Comparison of ENCODE assay signal across 21 cellular contexts in the genomic region with DNA sequence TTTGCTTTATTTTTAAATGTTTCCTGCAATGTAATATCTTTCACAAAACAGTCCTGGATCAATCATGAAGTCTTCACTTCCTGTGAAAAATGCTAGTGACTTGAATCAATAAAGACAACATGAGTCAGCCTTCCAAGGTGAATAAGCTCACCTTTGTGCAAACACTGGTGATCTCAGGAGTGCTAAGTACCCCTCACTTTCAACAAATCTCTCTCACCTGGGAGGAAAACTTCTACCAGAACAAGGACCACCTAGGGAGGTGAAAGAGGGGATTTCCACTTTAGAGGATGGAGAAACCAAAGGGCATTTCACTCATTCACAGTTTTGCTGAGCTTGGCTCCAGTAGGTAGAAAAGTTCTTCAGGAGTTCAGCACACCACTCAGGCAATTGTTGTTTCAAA.
DNase-seq lines count a peak whose midpoint lies in the region; ATAC-seq and TF ChIP-seq lines count a peak whose summit lies in the region.
"Had no signal": no experiment of that assay in that cellular context is flagged by ENCODE, and none has a peak within 500 bp of the region (broad histone marks: within the 10 kb centered on the region; RNA-seq: fewer than 3 reads in every experiment).

No MANE protein-coding gene starts in this region.

- H4K12ac ChIP-seq in trophoblast cell (ENCODE audit: low read depth, low read length): no peak overlapping the region

- no peaks in the 10 kb centered on the region for H3K36me3 ChIP-seq in PC-3 (ENCODE audit: low read depth, low read length)
- H3K36me3 ChIP-seq in esophagus muscularis mucosa: peaks cover 6 to 32% (median 25%) of the 10 kb centered on the region in 4 donors
- H3K36me3 ChIP-seq in trophoblast cell (ENCODE audit: control insufficient read depth in 1 of 2, insufficient read depth in 2 of 2, low read length in 2 of 2): peaks cover 18 to 42% of the 10 kb centered on the region in 2 experiments
- H3K36me3 ChIP-seq in lower lobe of right lung: peaks cover 13% of the 10 kb centered on the region
- H3K36me3 ChIP-seq: adrenal gland had no signal

- H4K91ac ChIP-seq in H9 (ENCODE audit: insufficient read length, low read depth, low read length): no peak overlapping the region
- peak overlapping the region; percentile 17 for H4K91ac ChIP-seq in trophoblast cell (ENCODE audit: low read depth, low read length)

- no peak for TF ChIP-seq EP300 in esophagus muscularis mucosa (IDR thresholded peaks at IDR 0.05)

- H3K23me2 ChIP-seq in H9 (ENCODE audit: insufficient read length, low read depth, low read length, poor library complexity, severe bottlenecking): no peaks in the 10 kb centered on the region

- no peaks in the 10 kb centered on the region for H3F3A ChIP-seq in PC-3 (ENCODE audit: low read length, unreplicated experiment)

- peaks cover 8 to 36% (median 14%) of the 10 kb centered on the region in 3 experiments for H3K36me3 Mint-ChIP-seq in H9 (ENCODE audit: insufficient read depth in 1 of 3, low read depth in 3 of 3)
- H3K36me3 Mint-ChIP-seq: CD4-positive, alpha-beta memory T cell; immature natural killer cell; stimulated activated naive B cell treated with anti-CD40 and anti-IgM and Interleukin-4, amounts not matched to agents 10 μg/mL and 1 μg/mL and 100 μg/mL, for 72 hours had no signal

- no peaks in the 10 kb centered on the region for H3K9me2 ChIP-seq in PC-3 (replicated peaks; ENCODE audit: low read length)

- no peak for TF ChIP-seq POLR2A in esophagus muscularis mucosa (IDR thresholded peaks at IDR 0.05; ENCODE audit: low read depth)

- H3K4me3 Mint-ChIP-seq in H9: no peak overlapping the region
- H3K4me3 Mint-ChIP-seq: activated CD4-positive, alpha-beta T cell treated with anti-CD3 and anti-CD28 coated beads, Interleukin-2, amount 10 ng/mL, durations not matched to agents 24 days and 14 days; CD4-positive, alpha-beta memory T cell; immature natural killer cell; stimulated activated naive B cell treated with anti-CD40 and anti-IgM and Interleukin-4, amounts not matched to agents 10 μg/mL and 1 μg/mL and 100 μg/mL, for 72 hours had no signal

- H3T11ph ChIP-seq in H9 (ENCODE audit: low read length): no peak overlapping the region

- H2BK15ac ChIP-seq in H9 (ENCODE audit: low read depth, low read length): no peak overlapping the region

- H3K4me1 ChIP-seq in H9 (ENCODE audit: insufficient read depth, low read length): no peaks in the 10 kb centered on the region
- H3K4me1 ChIP-seq in PC-3 (ENCODE audit: insufficient read depth, low read length): peaks cover 11% of the 10 kb centered on the region
- H3K4me1 ChIP-seq in esophagus muscularis mucosa: peaks cover 57 to 100% (median 98%) of the 10 kb centered on the region in 4 donors
- peaks cover 0 to 5% of the 10 kb centered on the region in 2 experiments for H3K4me1 ChIP-seq in trophoblast cell (ENCODE audit: control insufficient read depth in 1 of 2, insufficient read depth in 2 of 2, low read length in 2 of 2)
- peaks cover 12% of the 10 kb centered on the region for H3K4me1 ChIP-seq in lower lobe of right lung
- H3K4me1 ChIP-seq: adrenal gland had no signal

- H3K4ac ChIP-seq in H9 (ENCODE audit: low read depth, low read length) (no peak overlapping the region), trophoblast cell (ENCODE audit: low read depth, low read length) (peak overlapping the region; percentile 47)

- H2AK5ac ChIP-seq in H9 (ENCODE audit: insufficient read length, low read length): no peak overlapping the region
- H2AK5ac ChIP-seq in trophoblast cell (ENCODE audit: low read length): no peak overlapping the region

- no peaks in the 10 kb centered on the region for H3K27me3 ChIP-seq in H9 (ENCODE audit: insufficient read depth, low read length)
- no peaks in the 10 kb centered on the region for H3K27me3 ChIP-seq in PC-3 (ENCODE audit: low read length)
- H3K27me3 ChIP-seq in esophagus muscularis mucosa: no peaks in the 10 kb centered on the region
- no peaks in the 10 kb centered on the region for H3K27me3 ChIP-seq in trophoblast cell (ENCODE audit: insufficient read depth, low read length)
- H3K27me3 ChIP-seq in lower lobe of right lung (ENCODE audit: low read depth): no peaks in the 10 kb centered on the region
- H3K27me3 ChIP-seq: adrenal gland, tibial nerve had no signal

- H3K4me3 ChIP-seq in PC-3 (ENCODE audit: low read length) (no peak overlapping the region), esophagus muscularis mucosa (no peak overlapping the region), trophoblast cell (ENCODE audit: low read depth, low read length) (no peak overlapping the region), lower lobe of right lung (no peak overlapping the region)
- H3K4me3 ChIP-seq: adrenal gland, tibial nerve had no signal

- no peaks in the 10 kb centered on the region for H3K79me1 ChIP-seq in H9 (ENCODE audit: insufficient read depth, low read depth, low read length, poor library complexity, severe bottlenecking)
- H3K79me1 ChIP-seq in trophoblast cell (ENCODE audit: low read length): peaks cover 7% of the 10 kb centered on the region

- H3K9ac ChIP-seq in H9 (ENCODE audit: extremely low read depth, insufficient read length, low read length): no peak overlapping the region
- no peak overlapping the region for H3K9ac ChIP-seq in PC-3 (ENCODE audit: low read length)
- H3K9ac ChIP-seq in trophoblast cell (ENCODE audit: low read length): no peak overlapping the region

- peak; percentile 87 for ATAC-seq in PC-3
- no peak for ATAC-seq in HG03039 (IDR thresholded peaks at IDR 0.05; ENCODE audit: unreplicated experiment)
- ATAC-seq in lower lobe of right lung: no peak
- ATAC-seq: esophagus mucosa; stimulated activated naive B cell treated with anti-CD40 and anti-IgM and Interleukin-4, amounts not matched to agents 10 μg/mL and 1 μg/mL and 100 μg/mL, for 72 hours had no signal

- H3K27ac Mint-ChIP-seq in H9: peak overlapping the region in 2 of 3 experiments; percentile 49 to 89; a peak in 3 of 7 replicates
- H3K27ac Mint-ChIP-seq: activated CD4-positive, alpha-beta T cell treated with anti-CD3 and anti-CD28 coated beads, Interleukin-2, amount 10 ng/mL, durations not matched to agents 24 days and 14 days; CD4-positive, alpha-beta memory T cell; immature natural killer cell; stimulated activated naive B cell treated with anti-CD40 and anti-IgM and Interleukin-4, amounts not matched to agents 10 μg/mL and 1 μg/mL and 100 μg/mL, for 72 hours had no signal

- no peak overlapping the region for H2BK120ac ChIP-seq in H9 (ENCODE audit: low read depth, low read length, poor library complexity, severe bottlenecking)
- H2BK120ac ChIP-seq in trophoblast cell (ENCODE audit: insufficient read depth, low read length, poor library complexity): peak overlapping the region; percentile 46

- H3K56ac ChIP-seq in H9 (ENCODE audit: insufficient read length, low read depth, low read length): no peak overlapping the region

- H2BK12ac ChIP-seq in H9 (ENCODE audit: insufficient read length, low read depth, low read length): no peak overlapping the region
- H2BK12ac ChIP-seq in trophoblast cell (ENCODE audit: low read length): no peak overlapping the region

- peaks cover 21 to 31% of the 10 kb centered on the region in 2 experiments for H3K4me1 Mint-ChIP-seq in H9
- H3K4me1 Mint-ChIP-seq: immature natural killer cell; stimulated activated naive B cell treated with anti-CD40 and anti-IgM and Interleukin-4, amounts not matched to agents 10 μg/mL and 1 μg/mL and 100 μg/mL, for 72 hours had no signal

- no peak overlapping the region for H4K8ac ChIP-seq in H9 (replicated peaks; ENCODE audit: insufficient read length, low read depth, low read length)
- no peak overlapping the region for H4K8ac ChIP-seq in trophoblast cell (ENCODE audit: low read depth, low read length)

- H3K27ac ChIP-seq in H9 (ENCODE audit: insufficient read length, low read depth, low read length) (no peak overlapping the region), PC-3 (ENCODE audit: low read length) (no peak overlapping the region), esophagus muscularis mucosa (replicated peaks in 1 of 4) (peak overlapping the region; percentile 50 to 87 (median 72)), trophoblast cell (ENCODE audit: low read depth, low read length) (peak overlapping the region; percentile 46), lower lobe of right lung (no peak overlapping the region)
- H3K27ac ChIP-seq: adrenal gland had no signal

- CTCF ChIA-PET in PC-3 (lab: Charles Lee): no interaction called here

- H4K20me1 ChIP-seq in H9 (ENCODE audit: control insufficient read depth, insufficient read depth, insufficient read length) (no peaks in the 10 kb centered on the region), PC-3 (ENCODE audit: low read length) (no peaks in the 10 kb centered on the region)

- H3K4me2 ChIP-seq in H9 (ENCODE audit: insufficient read depth, insufficient read length, low read length) (no peak overlapping the region), PC-3 (ENCODE audit: low read length) (peak overlapping the region; percentile 58), trophoblast cell (ENCODE audit: low read length) (no peak overlapping the region)

- BruUV-seq in PC-3 (replicated peaks; lab: Mats Ljungman, UMichigan): no TSS peak

- no peak overlapping the region for H2BK20ac ChIP-seq in H9 (ENCODE audit: low read depth, low read length, poor library complexity, severe bottlenecking)

- H4K5ac ChIP-seq in H9 (ENCODE audit: insufficient read length, low read depth, low read length): no peak overlapping the region

- intact Hi-C loops in PC-3 (cut with micrococcal nuclease) (no loop called here), esophagus muscularis mucosa (cut with DNase I) (no loop called here), lower lobe of right lung (cut with DNase I) (no loop called here)

- H3K14ac ChIP-seq in H9 (ENCODE audit: insufficient read depth, low read length) (no peak overlapping the region), trophoblast cell (ENCODE audit: low read length) (no peak overlapping the region)

- no peaks in the 10 kb centered on the region for H3K9me3 ChIP-seq in H9 (ENCODE audit: control insufficient read depth, low read depth, low read length)
- no peaks in the 10 kb centered on the region for H3K9me3 ChIP-seq in PC-3 (ENCODE audit: low read length)
- no peaks in the 10 kb centered on the region for H3K9me3 ChIP-seq in esophagus muscularis mucosa
- no peaks in the 10 kb centered on the region for H3K9me3 ChIP-seq in trophoblast cell (ENCODE audit: insufficient read depth, low read depth, low read length)
- H3K9me3 ChIP-seq in lower lobe of right lung: no peaks in the 10 kb centered on the region
- H3K9me3 ChIP-seq: adrenal gland, tibial nerve had no signal

- H3K9me3 Mint-ChIP-seq in H9: no peaks in the 10 kb centered on the region
- H3K9me3 Mint-ChIP-seq: activated CD4-positive, alpha-beta T cell treated with anti-CD3 and anti-CD28 coated beads, Interleukin-2, amount 10 ng/mL, durations not matched to agents 24 days and 14 days; CD4-positive, alpha-beta memory T cell; stimulated activated naive B cell treated with anti-CD40 and anti-IgM and Interleukin-4, amounts not matched to agents 10 μg/mL and 1 μg/mL and 100 μg/mL, for 72 hours had no signal

- POLR2A ChIA-PET in PC-3 (lab: Charles Lee; ENCODE audit: unreplicated experiment): interaction anchor here (0.7 kb wide), 2 partner anchors 44 to 219 kb away, joined by 3 to 7 read pairs; no protein-coding TSS in a partner anchor

- no peak overlapping the region for H3K18ac ChIP-seq in H9 (ENCODE audit: insufficient read length, low read depth, low read length)
- peak overlapping the region; percentile 44 for H3K18ac ChIP-seq in trophoblast cell (ENCODE audit: low read length)

- no peak for DNase-seq in H9
- DNase-seq in PC-3: peak; percentile 67
- DNase-seq in esophagus muscularis mucosa (ENCODE audit: extremely low spot score): no peak
- DNase-seq in trophoblast cell: no peak
- DNase-seq in lower lobe of right lung: no peak
- no peak for DNase-seq in DMS153 treated with DMSO at 0.1 percent for 48 hours (lab: John Stamatoyannopoulos, UW; ENCODE audit: unreplicated experiment)
- no peak for DNase-seq in NCI-H524 treated with DMSO at 0.1 percent for 48 hours (lab: John Stamatoyannopoulos, UW)
- DNase-seq: activated CD4-positive, alpha-beta T cell treated with anti-CD3 and anti-CD28 coated beads, Interleukin-2, amount 10 ng/mL, durations not matched to agents 24 days and 14 days; activated CD8-positive, alpha-beta memory T cell treated with anti-CD3 and anti-CD28 coated beads, Interleukin-2, amount 50 U/mL, for 4 hours; activated gamma-delta T cell; adrenal gland; CD4-positive, alpha-beta memory T cell; central memory CD4-positive, alpha-beta T cell; DND-41; immature natural killer cell; NCI-H2029 treated with DMSO at 0.1 percent for 48 hours; NCI-H510A; stimulated activated naive B cell treated with anti-CD40 and anti-IgM and Interleukin-4, amounts not matched to agents 10 μg/mL and 1 μg/mL and 100 μg/mL, for 72 hours had no signal

- H2BK5ac ChIP-seq in H9 (ENCODE audit: insufficient read length, low read length) (no peak overlapping the region), trophoblast cell (ENCODE audit: low read depth, low read length, poor library complexity) (peak overlapping the region; percentile 69)

- TF ChIP-seq CTCF in H9 (conservative IDR thresholded peaks at IDR 0.05) (no peak), PC-3 (conservative IDR thresholded peaks at IDR 0.05; ENCODE audit: low read depth, low read length) (no peak), esophagus muscularis mucosa (IDR thresholded peaks at IDR 0.05) (no peak), lower lobe of right lung (IDR thresholded peaks at IDR 0.05) (no peak)

- H3K23ac ChIP-seq in H9 (ENCODE audit: insufficient read length, low read depth, low read length) (no peak overlapping the region), trophoblast cell (ENCODE audit: low read length) (no peak overlapping the region)

- H2AFZ ChIP-seq in H9 (ENCODE audit: low read length) (no peak overlapping the region), PC-3 (ENCODE audit: low read length) (no peak overlapping the region), trophoblast cell (ENCODE audit: insufficient read depth, low read length, poor library complexity) (no peak overlapping the region)

- 0 out of 2 replicates have a peak, but pooled peaks cover 1% of the 10 kb centered on the region for H3K79me2 ChIP-seq in H9 (ENCODE audit: insufficient read depth, low read length)
- H3K79me2 ChIP-seq in PC-3 (ENCODE audit: low read length): no peaks in the 10 kb centered on the region
- H3K79me2 ChIP-seq in trophoblast cell (ENCODE audit: control insufficient read depth, insufficient read depth, low read length, poor library complexity): peaks cover 7% of the 10 kb centered on the region

- no peaks in the 10 kb centered on the region for H3K27me3 Mint-ChIP-seq in H9 (ENCODE audit: low read depth)
- H3K27me3 Mint-ChIP-seq: activated CD4-positive, alpha-beta T cell treated with anti-CD3 and anti-CD28 coated beads, Interleukin-2, amount 10 ng/mL, durations not matched to agents 24 days and 14 days; CD4-positive, alpha-beta memory T cell had no signal

Comparison
In these comparisons a context has a peak if more than half of its experiments do, and no peak if none do; other contexts are left out.
1. H3K27ac ChIP-seq: peak in esophagus muscularis mucosa (4 of 4) and trophoblast cell (single experiment); none in H9 (single experiment), PC-3 (single experiment) and lower lobe of right lung (single experiment).